In genomic region chr20:64038252-64038578, GRCh38 we compare ENCODE assay signal across 8 cellular contexts. TPM values are rescaled to one million over a fixed set of nuclear protein-coding genes. Genes with fewer than 3 reads are reported as not detected.
DNase-seq lines count a peak whose midpoint lies in the region; ATAC-seq and TF ChIP-seq lines count a peak whose summit lies in the region.

No MANE protein-coding gene starts in this region.

- no peaks in the 10 kb centered on the region for H3K79me2 ChIP-seq in mammary epithelial cell (ENCODE audit: insufficient read depth, low read length)

- BruUV-seq in mammary epithelial cell (replicated peaks; lab: Mats Ljungman, UMichigan) = no TSS peak

- H4K20me1 ChIP-seq in BLaER1 (peaks cover 42% of the 10 kb centered on the region; the same call in 1 of the 2 replicates), mammary epithelial cell (ENCODE audit: insufficient read depth, low read length) (no peaks in the 10 kb centered on the region)

- in situ Hi-C loops in mammary epithelial cell (cut with MboI; ENCODE audit: low sequenced_read_pairs in 2 of 2) (no loop called here), gastrocnemius medialis (cut with MboI; ENCODE audit: low sequenced_read_pairs in 4 of 4) (no loop called here)

- ATAC-seq in GM19324 (IDR thresholded peaks at IDR 0.05; ENCODE audit: low FRiP score, unreplicated experiment) = peak; percentile 24
- ATAC-seq in HG03520 (IDR thresholded peaks at IDR 0.05; ENCODE audit: unreplicated experiment) = peak; percentile 30
- ATAC-seq in gastrocnemius medialis = peak in 1 of 2 donors; percentile 12

- no peaks in the 10 kb centered on the region for H3K9me3 ChIP-seq in BLaER1
- no peaks in the 10 kb centered on the region for H3K9me3 ChIP-seq in mammary epithelial cell (replicated peaks; ENCODE audit: insufficient read depth, low read length)
- no peaks in the 10 kb centered on the region for H3K9me3 ChIP-seq in gastrocnemius medialis

- TF ChIP-seq POLR2A in gastrocnemius medialis (IDR thresholded peaks at IDR 0.05) = no peak

- dilution Hi-C loops in mammary epithelial cell (cut with HindIII; ENCODE audit: low sequenced_read_pairs) = no loop called here

- TF ChIP-seq CTCF in mammary epithelial cell (conservative IDR thresholded peaks at IDR 0.05 in 1 of 2, IDR thresholded peaks at IDR 0.05 in 1 of 2; ENCODE audit: extremely low read depth in 1 of 2, insufficient read depth in 1 of 2, low read depth in 1 of 2, low read length in 2 of 2) (no peak), gastrocnemius medialis (IDR thresholded peaks at IDR 0.05 in 4 of 5, conservative IDR thresholded peaks at IDR 0.05 in 1 of 5) (no peak)

- H3K27ac ChIP-seq in BLaER1 = peak overlapping the region; percentile 86
- no peak overlapping the region for H3K27ac ChIP-seq in mammary epithelial cell (ENCODE audit: insufficient read depth, low read depth, low read length)
- peak overlapping the region in 1 of 4 donors; percentile 56 for H3K27ac ChIP-seq in gastrocnemius medialis

- peak overlapping the region; percentile 78 for H3K9ac ChIP-seq in BLaER1
- no peak overlapping the region for H3K9ac ChIP-seq in mammary epithelial cell (ENCODE audit: insufficient read depth, low read length)

- peaks cover 20% of the 10 kb centered on the region for H3K36me3 ChIP-seq in BLaER1
- H3K36me3 ChIP-seq in mammary epithelial cell (ENCODE audit: insufficient read depth, low read length) = no peaks in the 10 kb centered on the region
- H3K36me3 ChIP-seq in gastrocnemius medialis = peaks cover 0 to 9% of the 10 kb centered on the region in 2 donors

- DNase-seq in mammary epithelial cell (no peak), gastrocnemius medialis (no peak), SHP77 treated with DMSO at 0.1 percent for 48 hours (lab: John Stamatoyannopoulos, UW) (no peak), SKM-1 treated with dmso at 0.1 percent for 144 hours (lab: John Stamatoyannopoulos, UW; ENCODE audit: unreplicated experiment) (no peak), AG08395 (ENCODE audit: low spot score) (no peak)

- 7% methylated on average over 5 of the region's 31 CpGs for WGBS in mammary epithelial cell (ENCODE audit: low coverage, missing lambda C conversion rate)

- peak overlapping the region; percentile 60 for H2AFZ ChIP-seq in mammary epithelial cell (ENCODE audit: low read depth, low read length)

- H3K4me3 ChIP-seq in BLaER1 (peak overlapping the region; percentile 69), mammary epithelial cell (replicated peaks in 1 of 3; ENCODE audit: insufficient read depth in 1 of 3, low read depth in 2 of 3, low read length in 3 of 3) (peak overlapping the region in 1 of 3 experiments; percentile 44), gastrocnemius medialis (peak overlapping the region; percentile 50 to 55 (median 52))

- H3K27me3 ChIP-seq in BLaER1 = peaks cover 57% of the 10 kb centered on the region
- H3K27me3 ChIP-seq in mammary epithelial cell (ENCODE audit: insufficient read depth, low read length) = no peaks in the 10 kb centered on the region
- H3K27me3 ChIP-seq in gastrocnemius medialis = peaks cover 42 to 55% (median 54%) of the 10 kb centered on the region in 3 donors

- peak overlapping the region; percentile 99 for H3K4me2 ChIP-seq in BLaER1
- peak overlapping the region; percentile 78 for H3K4me2 ChIP-seq in mammary epithelial cell (ENCODE audit: insufficient read depth, low read depth, low read length)

- CTCF ChIA-PET in mammary epithelial cell (lab: Charles Lee; ENCODE audit: low non-redundant PET) = interaction anchor here (1.0 to 1.1 kb wide), 2 partner anchors 30 to 58 kb away, joined by 5 to 7 read pairs; partner anchors contain the start of gene PRPF6

- intact Hi-C loops in mammary epithelial cell (cut with micrococcal nuclease) (loop anchor here (2.0 kb wide), 2 partner anchors 57 to 499 kb away; partner anchors contain the start of gene PRPF6), gastrocnemius medialis (cut with DNase I; ENCODE audit: low total_unique reads) (no loop called here)

- H3K4me1 ChIP-seq in BLaER1 (peaks cover 82% of the 10 kb centered on the region), mammary epithelial cell (ENCODE audit: insufficient read depth, low read length) (peaks cover 10% of the 10 kb centered on the region), gastrocnemius medialis (peaks cover 3 to 21% of the 10 kb centered on the region in 2 donors)

RNA-seq across cellular contexts. Expression of gene C20orf204, which starts 2.2 kb away (rescaled TPM):
- 1 to 10 TPM in 1 of 2 donors, under 1 TPM in 1; 0.67 to 1.0 TPM for total RNA-seq in mammary epithelial cell
- polyA plus RNA-seq in mammary epithelial cell = 0.03 TPM
- not detected for polyA minus RNA-seq in mammary epithelial cell
- total RNA-seq in gastrocnemius medialis = under 1 TPM in 3 of 4 donors, not detected in 1; 0.16 to 0.66 (median 0.33) TPM

RNA-seq across cellular contexts. Expression of gene SOX18, which starts 11.2 kb away (rescaled TPM):
- total RNA-seq in mammary epithelial cell (under 1 TPM in 1 of 2 donors, not detected in 1; 0.16 TPM), gastrocnemius medialis (1 to 10 TPM; 2.9 to 6.5 (median 5.6) TPM)
- polyA plus RNA-seq in mammary epithelial cell = not detected
- polyA minus RNA-seq in mammary epithelial cell = not detected

RNA-seq across cellular contexts. Expression of gene TCEA2, which starts 24.8 kb away (rescaled TPM):
- total RNA-seq in mammary epithelial cell = 10 to 100 TPM; 15.7 to 37.9 TPM
- 15.6 TPM for polyA plus RNA-seq in mammary epithelial cell
- 26.4 TPM for polyA minus RNA-seq in mammary epithelial cell
- total RNA-seq in gastrocnemius medialis = 10 to 100 TPM in 1 of 4 donors, 1 to 10 TPM in 3; 8.4 to 21.0 (median 8.8) TPM

RNA-seq across cellular contexts. Expression of gene RGS19, which starts 41.1 kb away (rescaled TPM):
- total RNA-seq in mammary epithelial cell (10 to 100 TPM in 1 of 2 donors, 1 to 10 TPM in 1; 9.5 to 15.9 TPM), gastrocnemius medialis (1 to 10 TPM in 3 of 4 donors, under 1 TPM in 1; 0.92 to 7.7 (median 3.5) TPM)
- polyA plus RNA-seq in mammary epithelial cell = 13.9 TPM
- 8.8 TPM for polyA minus RNA-seq in mammary epithelial cell

RNA-seq across cellular contexts. Expression of gene OPRL1, which starts 41.7 kb away (rescaled TPM):
- total RNA-seq in mammary epithelial cell = under 1 TPM; 0.38 to 0.50 TPM
- polyA plus RNA-seq in mammary epithelial cell = 0.24 TPM
- polyA minus RNA-seq in mammary epithelial cell = 0.21 TPM
- under 1 TPM; 0.10 to 0.68 (median 0.15) TPM for total RNA-seq in gastrocnemius medialis
